ENCODE assay signal across 24 cellular contexts in the genomic region with DNA sequence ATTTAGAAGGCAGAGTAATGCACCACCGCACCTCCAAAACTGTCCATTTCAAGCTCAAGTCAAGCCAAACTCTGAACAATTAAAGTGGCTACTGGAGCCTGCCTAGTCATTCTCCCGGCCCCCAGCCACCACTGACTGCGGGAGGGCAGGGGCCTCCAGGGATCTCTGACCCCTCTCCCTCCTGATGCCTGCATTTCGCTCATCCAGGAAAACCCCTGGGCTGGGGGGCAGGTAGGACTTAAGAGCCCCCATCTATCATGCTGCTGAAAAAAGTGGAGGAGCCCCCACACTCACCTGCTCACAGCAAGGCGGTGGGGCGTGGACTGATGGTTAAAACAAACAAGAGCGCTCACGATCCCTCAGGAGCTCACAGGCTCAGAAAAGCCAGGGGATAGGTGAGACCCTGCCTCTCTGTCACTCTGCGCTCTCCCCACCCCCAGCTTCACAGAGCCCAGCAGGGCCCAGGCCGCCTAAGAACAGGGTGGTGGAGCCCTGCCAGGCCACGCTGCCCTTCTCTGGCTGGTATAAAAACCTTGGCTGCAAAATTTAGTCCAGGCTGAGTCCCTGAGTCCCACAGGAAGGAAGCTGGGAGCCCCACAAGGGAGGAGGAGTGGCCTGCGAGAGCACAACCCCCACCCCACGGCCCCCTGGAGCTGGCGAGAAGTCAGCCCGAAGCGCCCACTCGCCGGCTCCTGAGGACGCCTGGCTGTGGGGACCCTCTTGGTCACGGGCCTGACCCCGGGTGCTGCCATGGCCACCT. TPM values are rescaled to one million over a fixed set of nuclear protein-coding genes. Genes with fewer than 3 reads are reported as not detected.
DNase-seq lines count a peak whose midpoint lies in the region; ATAC-seq and TF ChIP-seq lines count a peak whose summit lies in the region.
"Had no signal": no experiment of that assay in that cellular context is flagged by ENCODE, and none has a peak within 500 bp of the region (broad histone marks: within the 10 kb centered on the region; RNA-seq: fewer than 3 reads in every experiment).

No MANE protein-coding gene starts in this region.

- peaks cover 26% of the 10 kb centered on the region for H3K79me2 ChIP-seq in neural progenitor cell (ENCODE audit: low read depth)

- peak overlapping the region; percentile 42 for H3K27ac Mint-ChIP-seq in neural progenitor cell
- no peak overlapping the region for H3K27ac Mint-ChIP-seq in activated CD4-positive, alpha-beta memory T cell treated with anti-CD3 and anti-CD28 coated beads, Interleukin-2, amount 10 ng/mL, durations not matched to agents 7 days and 5 days
- H3K27ac Mint-ChIP-seq: HFFc6 had no signal

- CTCF ChIA-PET in activated CD4-positive, alpha-beta memory T cell treated with anti-CD3 and anti-CD28 coated beads, Interleukin-2, amount 10 ng/mL, durations not matched to agents 7 days and 5 days (lab: Charles Lee), result no interaction called here

- H3K36me3 Mint-ChIP-seq in neural progenitor cell, result no peaks in the 10 kb centered on the region
- no peaks in the 10 kb centered on the region for H3K36me3 Mint-ChIP-seq in activated CD4-positive, alpha-beta memory T cell treated with anti-CD3 and anti-CD28 coated beads, Interleukin-2, amount 10 ng/mL, durations not matched to agents 7 days and 5 days (ENCODE audit: low read depth)

- H3K4me3 ChIP-seq in right atrium auricular region, result no peak overlapping the region
- peak overlapping the region in 2 of 10 donors; percentile 6 to 11 for H3K4me3 ChIP-seq in heart right ventricle
- no peak overlapping the region for H3K4me3 ChIP-seq in neural progenitor cell
- H3K4me3 ChIP-seq: adrenal gland, hepatocyte, ovary, SJSA1 had no signal

- H3K4me2 ChIP-seq in neural progenitor cell, result peak overlapping the region; percentile 16
- H3K4me2 ChIP-seq: hepatocyte had no signal

- TF ChIP-seq CTCF in right atrium auricular region (IDR thresholded peaks at IDR 0.05) (no peak), heart right ventricle (IDR thresholded peaks at IDR 0.05) (no peak), neural progenitor cell (IDR thresholded peaks at IDR 0.05) (no peak)

- H3K27me3 ChIP-seq in right atrium auricular region (no peaks in the 10 kb centered on the region), heart right ventricle (no peaks in the 10 kb centered on the region), neural progenitor cell (no peaks in the 10 kb centered on the region)
- H3K27me3 ChIP-seq: adrenal gland, hepatocyte, ovary, SJSA1 had no signal

- H3K27ac ChIP-seq in right atrium auricular region, result peak overlapping the region in 1 of 2 donors; percentile 14
- peak overlapping the region in 3 of 10 donors; percentile 18 to 30 (median 26) for H3K27ac ChIP-seq in heart right ventricle
- H3K27ac ChIP-seq in neural progenitor cell, result no peak overlapping the region
- H3K27ac ChIP-seq: adrenal gland, hepatocyte, ovary, SJSA1 had no signal

- H3K36me3 ChIP-seq in right atrium auricular region (no peaks in the 10 kb centered on the region), heart right ventricle (peaks cover 0 to 8% (median 0%) of the 10 kb centered on the region in 9 donors), neural progenitor cell (no peaks in the 10 kb centered on the region)
- H3K36me3 ChIP-seq: adrenal gland, ovary, SJSA1 had no signal

- H3K27me3 Mint-ChIP-seq in neural progenitor cell (ENCODE audit: insufficient read depth, low read depth), result peaks cover 2% of the 10 kb centered on the region
- H3K27me3 Mint-ChIP-seq in activated CD4-positive, alpha-beta memory T cell treated with anti-CD3 and anti-CD28 coated beads, Interleukin-2, amount 10 ng/mL, durations not matched to agents 7 days and 5 days, result no peaks in the 10 kb centered on the region

- H3K9me3 ChIP-seq in right atrium auricular region, result no peaks in the 10 kb centered on the region
- H3K9me3 ChIP-seq in heart right ventricle, result no peaks in the 10 kb centered on the region
- no peaks in the 10 kb centered on the region for H3K9me3 ChIP-seq in neural progenitor cell (ENCODE audit: low read depth)
- H3K9me3 ChIP-seq: adrenal gland, ovary, SJSA1 had no signal

- H3K4me1 ChIP-seq in right atrium auricular region (peaks cover 0 to 73% of the 10 kb centered on the region in 2 donors), heart right ventricle (peaks cover 37 to 85% (median 71%) of the 10 kb centered on the region in 9 donors), neural progenitor cell (peaks cover 13% of the 10 kb centered on the region)
- H3K4me1 ChIP-seq: SJSA1 had no signal

- no peak overlapping the region for H3K4me3 Mint-ChIP-seq in neural progenitor cell
- H3K4me3 Mint-ChIP-seq in activated CD4-positive, alpha-beta memory T cell treated with anti-CD3 and anti-CD28 coated beads, Interleukin-2, amount 10 ng/mL, durations not matched to agents 7 days and 5 days, result no peak overlapping the region
- H3K4me3 Mint-ChIP-seq: HFFc6 had no signal

- H3K9ac ChIP-seq in neural progenitor cell, result no peak overlapping the region

- POLR2A ChIA-PET in activated CD4-positive, alpha-beta memory T cell treated with anti-CD3 and anti-CD28 coated beads, Interleukin-2, amount 10 ng/mL, durations not matched to agents 7 days and 5 days (lab: Charles Lee), result no interaction called here

- intact Hi-C loops in Right ventricle myocardium inferior (cut with DNase I), result loop anchor here (2.0 to 5.0 kb wide), 2 partner anchors 21 to 230 kb away; no protein-coding TSS in a partner anchor
- intact Hi-C loops in heart right ventricle (cut with DNase I), result no loop called here

- peak; percentile 71 for DNase-seq in Right ventricle myocardium inferior (ENCODE audit: missing footprints)
- DNase-seq in right atrium auricular region (ENCODE audit: low spot score), result no peak
- peak; percentile 34 to 62 for DNase-seq in heart right ventricle
- no peak for DNase-seq in neural progenitor cell (ENCODE audit: low spot score)
- DNase-seq in activated CD4-positive, alpha-beta memory T cell treated with anti-CD3 and anti-CD28 coated beads, Interleukin-2, amount 10 ng/mL, durations not matched to agents 7 days and 5 days, result no peak
- no peak for DNase-seq in SIG-M5 (lab: John Stamatoyannopoulos, UW)
- DNase-seq in T1000 (lab: John Stamatoyannopoulos, UW), result no peak
- no peak for DNase-seq in NCI-H1694 (lab: John Stamatoyannopoulos, UW)
- DNase-seq: 8988T; activated CD4-positive, CD25-positive, alpha-beta regulatory T cell treated with anti-CD3 and anti-CD28 coated beads, Interleukin-2, amount 50 U/mL, for 72 hours; cerebellar nuclear complex; effector memory CD4-positive, alpha-beta T cell; HFFc6; kidney glomerular epithelial cell; NCI-H1436 treated with DMSO at 0.1 percent for 48 hours; NCI-H2171 treated with DMSO at 0.1 percent for 48 hours; NCI-H748 treated with DMSO at 0.1 percent for 48 hours; PC-3; small intestine; stimulated activated CD4-positive, alpha-beta T cell treated with anti-CD3 and anti-CD28 coated beads, Interleukin-4, amount 100 ng/mL, for 24 hours had no signal

- peaks cover 21% of the 10 kb centered on the region for H3K4me1 Mint-ChIP-seq in neural progenitor cell
- H3K4me1 Mint-ChIP-seq in activated CD4-positive, alpha-beta memory T cell treated with anti-CD3 and anti-CD28 coated beads, Interleukin-2, amount 10 ng/mL, durations not matched to agents 7 days and 5 days, result peaks cover 4% of the 10 kb centered on the region

- peaks cover 9% of the 10 kb centered on the region for H3F3A ChIP-seq in neural progenitor cell (ENCODE audit: low read depth)

- H3K9me3 Mint-ChIP-seq in neural progenitor cell, result no peaks in the 10 kb centered on the region
- H3K9me3 Mint-ChIP-seq in activated CD4-positive, alpha-beta memory T cell treated with anti-CD3 and anti-CD28 coated beads, Interleukin-2, amount 10 ng/mL, durations not matched to agents 7 days and 5 days, result no peaks in the 10 kb centered on the region
- H3K9me3 Mint-ChIP-seq: HFFc6 had no signal

- 47 to 48% methylated on average over 21 of the region's 21 CpGs for WGBS in heart right ventricle, 2 donors

- ATAC-seq in Right ventricle myocardium inferior (peak; percentile 51), heart right ventricle (peak; percentile 21 to 49 (median 41))
- ATAC-seq: PC-3 had no signal

- peaks cover 69% of the 10 kb centered on the region for H4K20me1 ChIP-seq in neural progenitor cell (ENCODE audit: low read depth)

- H2AFZ ChIP-seq in neural progenitor cell (replicated peaks), result no peak overlapping the region
- H2AFZ ChIP-seq: hepatocyte had no signal

RNA-seq across cellular contexts. Expression of gene MOB2, which starts 21.0 kb away (rescaled TPM):
- total RNA-seq in Right ventricle myocardium inferior, result 48.7 TPM
- total RNA-seq in right atrium auricular region, result 10 to 100 TPM; 22.0 to 27.9 TPM
- total RNA-seq in heart right ventricle, result 10 to 100 TPM; 36.8 to 59.1 (median 45.2) TPM
- polyA plus RNA-seq in heart right ventricle, result 10 to 100 TPM; 25.2 to 57.9 TPM
- 8.0 and 17.6 TPM in 2 replicates for total RNA-seq in neural progenitor cell (ENCODE audit: low replicate concordance)
- total RNA-seq in activated CD4-positive, alpha-beta memory T cell treated with anti-CD3 and anti-CD28 coated beads, Interleukin-2, amount 10 ng/mL, durations not matched to agents 7 days and 5 days, result 10 to 100 TPM; 49.5 to 52.9 TPM

Comparison
In these comparisons a context has a peak if more than half of its experiments do, and no peak if none do; other contexts are left out.
1. DNase-seq: peak in Right ventricle myocardium inferior (single experiment) and heart right ventricle (2 of 2); none in right atrium auricular region (single experiment), neural progenitor cell (single experiment), activated CD4-positive, alpha-beta memory T cell treated with anti-CD3 and anti-CD28 coated beads, Interleukin-2, amount 10 ng/mL, durations not matched to agents 7 days and 5 days (single experiment), SIG-M5 (single experiment), T1000 (single experiment) and NCI-H1694 (single experiment).